12 cellular contexts compared by ENCODE assay signal in genomic region chr7:4706384-4707032, GRCh38. TPM values are rescaled to one million over a fixed set of nuclear protein-coding genes. Genes with fewer than 3 reads are reported as not detected.
DNase-seq lines count a peak whose midpoint lies in the region; ATAC-seq and TF ChIP-seq lines count a peak whose summit lies in the region.
"Had no signal": no experiment of that assay in that cellular context is flagged by ENCODE, and none has a peak within 500 bp of the region (broad histone marks: within the 10 kb centered on the region; RNA-seq: fewer than 3 reads in every experiment).

No MANE protein-coding gene starts in this region.

- DNase-seq in H9 (peak; percentile 58), iris pigment epithelial cell (ENCODE audit: low read depth) (peak; percentile 59), cerebellum (ENCODE audit: low spot score) (no peak), SIG-M5 treated with dmso at 0.1 percent for 504 hours (lab: John Stamatoyannopoulos, UW; ENCODE audit: unreplicated experiment) (no peak)
- DNase-seq: small intestine had no signal

- H3K4ac ChIP-seq in H9 (ENCODE audit: low read depth, low read length): peak overlapping the region; percentile 79; the same call in 1 of the 2 replicates

- no peaks in the 10 kb centered on the region for H3K9me3 ChIP-seq in H9 (ENCODE audit: control insufficient read depth, low read depth, low read length)

- H2BK120ac ChIP-seq in H9 (ENCODE audit: low read depth, low read length, poor library complexity, severe bottlenecking): peak overlapping the region; percentile 89

- peaks cover 3% of the 10 kb centered on the region; the same call in 1 of the 2 replicates for H3K4me1 ChIP-seq in H9 (ENCODE audit: insufficient read depth, low read length)

- H2BK5ac ChIP-seq in H9 (ENCODE audit: insufficient read length, low read length): peak overlapping the region; percentile 35

- no peaks in the 10 kb centered on the region for H3K79me1 ChIP-seq in H9 (ENCODE audit: insufficient read depth, low read depth, low read length, poor library complexity, severe bottlenecking)

- H3K27ac ChIP-seq in H9 (ENCODE audit: insufficient read length, low read depth, low read length): peak overlapping the region; percentile 70
- peak overlapping the region; percentile 23 for H3K27ac ChIP-seq in angular gyrus (ENCODE audit: low read depth, low read length)
- peak overlapping the region in 11 of 21 experiments; percentile 6 to 57 (median 34) for H3K27ac ChIP-seq in skin epidermis

- peaks cover 11% of the 10 kb centered on the region for H3K23me2 ChIP-seq in H9 (ENCODE audit: insufficient read length, low read depth, low read length, poor library complexity, severe bottlenecking)

- no peak overlapping the region for H3K4me3 ChIP-seq in skin epidermis
- H3K4me3 ChIP-seq: coronary artery had no signal

- H3K14ac ChIP-seq in H9 (ENCODE audit: insufficient read depth, low read length): peak overlapping the region; percentile 94; the same call in 1 of the 2 replicates

- peaks cover 29 to 43% of the 10 kb centered on the region in 2 experiments for H3K4me1 Mint-ChIP-seq in H9

- peak overlapping the region; percentile 55 for H3T11ph ChIP-seq in H9 (ENCODE audit: low read length)

- H3K27me3 Mint-ChIP-seq in H9 (ENCODE audit: low read depth): peaks cover 97% of the 10 kb centered on the region
- H3K27me3 Mint-ChIP-seq: activated T-helper 17 cell treated with anti-CD3 and anti-CD28 coated beads, Interleukin-2, amount 50 U/mL, for 72 hours; stimulated activated memory B cell treated with anti-CD40 and anti-IgM and Interleukin-4, amounts not matched to agents 10 μg/mL and 1 μg/mL and 100 μg/mL, for 72 hours had no signal

- H3K56ac ChIP-seq in H9 (ENCODE audit: insufficient read length, low read depth, low read length): no peak overlapping the region

- no peak overlapping the region for H2AFZ ChIP-seq in H9 (ENCODE audit: low read length)

- peak overlapping the region; percentile 89 for H3K4me2 ChIP-seq in H9 (ENCODE audit: insufficient read depth, insufficient read length, low read length)

- H3K23ac ChIP-seq in H9 (ENCODE audit: insufficient read length, low read depth, low read length): no peak overlapping the region

- H3K79me2 ChIP-seq in H9 (ENCODE audit: insufficient read depth, low read length): no peaks in the 10 kb centered on the region; the same call in 1 of the 2 replicates

- peak overlapping the region; percentile 98 for H3K18ac ChIP-seq in H9 (ENCODE audit: insufficient read length, low read depth, low read length)

- H4K91ac ChIP-seq in H9 (ENCODE audit: insufficient read length, low read depth, low read length): peak overlapping the region; percentile 65

- peak overlapping the region; percentile 72 for H3K9ac ChIP-seq in H9 (ENCODE audit: extremely low read depth, insufficient read length, low read length)

- peak overlapping the region; percentile 94 for H2BK12ac ChIP-seq in H9 (ENCODE audit: insufficient read length, low read depth, low read length)

- no peak overlapping the region for H2BK15ac ChIP-seq in H9 (ENCODE audit: low read depth, low read length)

- no peak for ATAC-seq in HG02973 (IDR thresholded peaks at IDR 0.05; ENCODE audit: unreplicated experiment)
- ATAC-seq in GM19397 (IDR thresholded peaks at IDR 0.05; ENCODE audit: unreplicated experiment): no peak
- ATAC-seq: activated T-helper 17 cell treated with anti-CD3 and anti-CD28 coated beads, Interleukin-2, amount 50 U/mL, for 72 hours; stimulated activated memory B cell treated with anti-CD40 and anti-IgM and Interleukin-4, amounts not matched to agents 10 μg/mL and 1 μg/mL and 100 μg/mL, for 72 hours had no signal

- peak overlapping the region in 2 of 3 experiments; percentile 30 to 97; a peak in 4 of 7 replicates for H3K27ac Mint-ChIP-seq in H9

- peaks cover 0 to 6% (median 2%) of the 10 kb centered on the region in 3 experiments; a peak in 5 of 7 replicates for H3K36me3 Mint-ChIP-seq in H9 (ENCODE audit: insufficient read depth in 1 of 3, low read depth in 3 of 3)

- peak overlapping the region; percentile 60 to 79 for H3K4me3 Mint-ChIP-seq in H9
- H3K4me3 Mint-ChIP-seq: activated T-helper 17 cell treated with anti-CD3 and anti-CD28 coated beads, Interleukin-2, amount 50 U/mL, for 72 hours; stimulated activated memory B cell treated with anti-CD40 and anti-IgM and Interleukin-4, amounts not matched to agents 10 μg/mL and 1 μg/mL and 100 μg/mL, for 72 hours had no signal

- H3K9me3 Mint-ChIP-seq in H9: no peaks in the 10 kb centered on the region; a peak in 1 of 5 replicates
- H3K9me3 Mint-ChIP-seq: activated T-helper 17 cell treated with anti-CD3 and anti-CD28 coated beads, Interleukin-2, amount 50 U/mL, for 72 hours; stimulated activated memory B cell treated with anti-CD40 and anti-IgM and Interleukin-4, amounts not matched to agents 10 μg/mL and 1 μg/mL and 100 μg/mL, for 72 hours had no signal

- no peak overlapping the region for H2BK20ac ChIP-seq in H9 (ENCODE audit: low read depth, low read length, poor library complexity, severe bottlenecking)

- H4K8ac ChIP-seq in H9 (replicated peaks; ENCODE audit: insufficient read length, low read depth, low read length): no peak overlapping the region

- H4K5ac ChIP-seq in H9 (ENCODE audit: insufficient read length, low read depth, low read length): peak overlapping the region; percentile 79

- no peak for TF ChIP-seq CTCF in H9 (conservative IDR thresholded peaks at IDR 0.05)

- WGBS in H9 (ENCODE audit: extremely low coverage, insufficient read length, low lambda C conversion rate): no CpG with 5 or more reads among the region's 14 CpGs

- H4K20me1 ChIP-seq in H9 (ENCODE audit: control insufficient read depth, insufficient read depth, insufficient read length): no peaks in the 10 kb centered on the region

- H2AK5ac ChIP-seq in H9 (ENCODE audit: insufficient read length, low read length): no peak overlapping the region

- H3K27me3 ChIP-seq in H9 (ENCODE audit: insufficient read depth, low read length): peaks cover 49% of the 10 kb centered on the region

RNA-seq across cellular contexts. Expression of gene FOXK1, which starts 24.4 kb away (rescaled TPM):
- 14.4 and 14.8 TPM in 2 replicates for total RNA-seq in H9 (2021)
- total RNA-seq in cerebellum: 32.2 TPM

Comparison
In these comparisons a context has a peak if more than half of its experiments do, and no peak if none do; other contexts are left out.
1. DNase-seq: peak in H9 (single experiment) and iris pigment epithelial cell (single experiment); none in cerebellum (single experiment) and SIG-M5 treated with dmso at 0.1 percent for 504 hours (single experiment).
2. Peak in every context shown above with its lines, with median percentiles within 50 percentile points of each other: H3K27ac ChIP-seq.